12 cellular contexts compared by ENCODE assay signal in the genomic region with DNA sequence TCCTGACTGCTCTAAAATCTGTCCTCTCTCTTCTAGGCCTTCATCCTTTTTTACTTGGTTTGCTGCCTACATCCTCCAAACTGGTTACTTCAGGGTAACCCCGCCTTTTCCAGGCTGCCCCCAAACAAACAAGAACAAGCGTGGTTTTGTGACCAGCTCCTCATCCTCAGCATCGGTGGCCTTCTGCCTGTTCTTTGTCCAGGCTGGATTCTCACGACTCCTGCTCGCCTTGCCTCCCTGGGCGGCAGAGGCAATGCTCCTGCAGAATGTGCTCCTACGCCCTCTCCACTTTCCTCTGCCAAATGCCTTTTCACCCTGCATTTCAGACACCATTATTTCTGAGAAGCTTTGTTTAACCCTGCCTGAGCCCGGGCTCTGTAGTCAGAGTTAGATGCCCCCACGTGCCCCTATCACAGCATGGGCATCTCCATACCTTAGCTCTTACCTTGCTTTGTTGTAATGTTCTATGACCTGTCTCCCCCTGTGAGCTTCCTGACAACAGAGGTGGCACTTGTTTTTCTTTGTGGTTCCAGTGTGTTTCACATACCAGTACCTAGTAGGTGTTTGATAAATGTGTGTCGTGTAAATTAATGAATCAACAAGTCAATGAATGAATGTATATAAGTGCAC.
A peak's percentile ranks its signal among the peaks of the same experiment; 100 is the strongest.
DNase-seq lines count a peak whose midpoint lies in the region; ATAC-seq and TF ChIP-seq lines count a peak whose summit lies in the region.
"Had no signal": no experiment of that assay in that cellular context is flagged by ENCODE, and none has a peak within 500 bp of the region (broad histone marks: within the 10 kb centered on the region; RNA-seq: fewer than 3 reads in every experiment).

No MANE protein-coding gene starts in this region.

- no peak overlapping the region for H2BK15ac ChIP-seq in mesenchymal stem cell (ENCODE audit: low read depth, poor library complexity, severe bottlenecking)

- peak overlapping the region; percentile 65 for H4K91ac ChIP-seq in mesenchymal stem cell (ENCODE audit: low read length)

- H3K18ac ChIP-seq in mesenchymal stem cell (ENCODE audit: low read depth in 1 of 2, low read length in 2 of 2): peak overlapping the region; percentile 55 to 70

- WGBS in mesenchymal stem cell: 83% methylated on average over 10 of the region's 10 CpGs
- 82 to 91% (median 89%) methylated on average over 10 of the region's 10 CpGs for WGBS in stomach, 5 donors

- peak overlapping the region; percentile 21 for H2AK5ac ChIP-seq in mesenchymal stem cell (ENCODE audit: low read length, severe bottlenecking)

- intact Hi-C loops in Right ventricle myocardium inferior (cut with DNase I): no loop called here
- intact Hi-C loops in cardiac septum (cut with DNase I): no loop called here
- intact Hi-C loops in stomach (cut with DNase I; ENCODE audit: low total_unique reads): no loop called here

- H3K27ac ChIP-seq in angular gyrus (ENCODE audit: low read depth, low read length) (peak overlapping the region; percentile 73), mesenchymal stem cell (ENCODE audit: low read length, poor library complexity, severe bottlenecking) (peak overlapping the region; percentile 85), stomach (no peak overlapping the region)
- H3K27ac ChIP-seq: hepatocyte had no signal

- no peak overlapping the region for H2BK5ac ChIP-seq in mesenchymal stem cell (ENCODE audit: low read depth, low read length, poor library complexity, severe bottlenecking)

- H2BK120ac ChIP-seq in mesenchymal stem cell (ENCODE audit: low read depth, low read length): no peak overlapping the region

- DNase-seq in Right ventricle myocardium inferior (ENCODE audit: missing footprints) (peak; percentile 69), cardiac septum (ENCODE audit: low spot score) (no peak), mesenchymal stem cell (no peak), DMS79 treated with DMSO at 0.1 percent for 48 hours (lab: John Stamatoyannopoulos, UW) (no peak), stomach (no peak), SHP77 treated with DMSO at 0.1 percent for 48 hours (lab: John Stamatoyannopoulos, UW) (no peak)
- DNase-seq: cortex of kidney, NCI-H345 had no signal

- peak overlapping the region; percentile 29 to 82 for H2BK12ac ChIP-seq in mesenchymal stem cell (ENCODE audit: low read length in 2 of 2)

- H3K27me3 ChIP-seq in mesenchymal stem cell (ENCODE audit: control insufficient read depth in 1 of 2, insufficient read depth in 1 of 2, low read length in 2 of 2) (no peaks in the 10 kb centered on the region), stomach (no peaks in the 10 kb centered on the region)
- H3K27me3 ChIP-seq: hepatocyte, vagina had no signal

- peaks cover 15% of the 10 kb centered on the region for H3K79me1 ChIP-seq in mesenchymal stem cell (replicated peaks; ENCODE audit: low read length, poor library complexity, severe bottlenecking)

- H3K9ac ChIP-seq in mesenchymal stem cell (ENCODE audit: low read length): peak overlapping the region; percentile 91

- TF ChIP-seq EP300 in stomach (IDR thresholded peaks at IDR 0.05): no peak

- H3K23ac ChIP-seq in mesenchymal stem cell (ENCODE audit: low read length in 2 of 2): peak overlapping the region in 1 of 2 experiments; percentile 16

- H3K14ac ChIP-seq in mesenchymal stem cell (ENCODE audit: low read length in 2 of 2): peak overlapping the region in 1 of 2 experiments; percentile 13

- TF ChIP-seq POLR2A in stomach (IDR thresholded peaks at IDR 0.05): no peak

- no peak for TF ChIP-seq CTCF in stomach (IDR thresholded peaks at IDR 0.05)

- H3K4me3 ChIP-seq in mesenchymal stem cell (ENCODE audit: insufficient read depth in 1 of 2, low read depth in 1 of 2, low read length in 2 of 2) (peak overlapping the region in 1 of 2 experiments; percentile 29), stomach (no peak overlapping the region)
- H3K4me3 ChIP-seq: hepatocyte, vagina had no signal

- H3K4me2 ChIP-seq in mesenchymal stem cell (ENCODE audit: low read length, poor library complexity, severe bottlenecking): no peak overlapping the region
- H3K4me2 ChIP-seq: hepatocyte had no signal

- H3K36me3 ChIP-seq in mesenchymal stem cell (ENCODE audit: control insufficient read depth in 1 of 2, insufficient read depth in 2 of 2, low read depth in 1 of 2, low read length in 2 of 2) (no peaks in the 10 kb centered on the region), stomach (no peaks in the 10 kb centered on the region)
- H3K36me3 ChIP-seq: vagina had no signal

- H3K9me3 ChIP-seq in mesenchymal stem cell (ENCODE audit: control insufficient read depth, low read length) (no peaks in the 10 kb centered on the region), stomach (no peaks in the 10 kb centered on the region)
- H3K9me3 ChIP-seq: vagina had no signal

- peaks cover 7% of the 10 kb centered on the region for H3K4me1 ChIP-seq in mesenchymal stem cell (ENCODE audit: control insufficient read depth, insufficient read depth, low read depth, low read length)
- peaks cover 27 to 46% (median 34%) of the 10 kb centered on the region in 4 donors for H3K4me1 ChIP-seq in stomach

- no peak overlapping the region for H2AFZ ChIP-seq in mesenchymal stem cell (ENCODE audit: low read depth, low read length)
- H2AFZ ChIP-seq: hepatocyte had no signal

- H3K4ac ChIP-seq in mesenchymal stem cell (ENCODE audit: low read depth in 1 of 2, low read length in 2 of 2): no peak overlapping the region

- H4K8ac ChIP-seq in mesenchymal stem cell (ENCODE audit: low read length): no peak overlapping the region

- ATAC-seq in Right ventricle myocardium inferior (no peak), HG02798 (IDR thresholded peaks at IDR 0.05; ENCODE audit: poor library complexity, unreplicated experiment) (no peak)

Comparison
In these comparisons a context has a peak if more than half of its experiments do, and no peak if none do; other contexts are left out.
1. H3K27ac ChIP-seq: peak in angular gyrus (single experiment) and mesenchymal stem cell (single experiment); none in stomach (0 of 5).